In genomic region chr7:135946289-135947055, GRCh38 we compare ENCODE assay signal across 22 cellular contexts.
"Had no signal": no experiment of that assay in that cellular context is flagged by ENCODE, and none has a peak within 500 bp of the region (broad histone marks: within the 10 kb centered on the region; RNA-seq: fewer than 3 reads in every experiment).

No MANE protein-coding gene starts in this region.

- H3K4me3 Mint-ChIP-seq: activated naive CD4-positive, alpha-beta T cell treated with anti-CD3 and anti-CD28 coated beads, Interleukin-2, amount 10 ng/mL, durations not matched to agents 7 days and 5 days; activated naive CD8-positive, alpha-beta T cell treated with anti-CD3 and anti-CD28 coated beads for 36 hours; IgD-negative memory B cell had no signal

- H3K27ac Mint-ChIP-seq: activated naive CD4-positive, alpha-beta T cell treated with anti-CD3 and anti-CD28 coated beads, Interleukin-2, amount 10 ng/mL, durations not matched to agents 7 days and 5 days; activated naive CD8-positive, alpha-beta T cell treated with anti-CD3 and anti-CD28 coated beads for 36 hours; activated T-helper 2 cell treated with anti-CD3 and anti-CD28 coated beads, Interferon-gamma antibody, Interleukin-2, Interleukin-4, amounts not matched to agents 10 μg/mL and 5 μg/mL and 100 μg/mL, durations not matched to agents 14 hours and 24 hours and 36 hours; IgD-negative memory B cell had no signal

- H3K9me3 Mint-ChIP-seq: activated naive CD4-positive, alpha-beta T cell treated with anti-CD3 and anti-CD28 coated beads, Interleukin-2, amount 10 ng/mL, durations not matched to agents 7 days and 5 days; activated naive CD8-positive, alpha-beta T cell treated with anti-CD3 and anti-CD28 coated beads for 36 hours; activated T-helper 2 cell treated with anti-CD3 and anti-CD28 coated beads, Interferon-gamma antibody, Interleukin-2, Interleukin-4, amounts not matched to agents 10 μg/mL and 5 μg/mL and 100 μg/mL, durations not matched to agents 14 hours and 24 hours and 36 hours; IgD-negative memory B cell had no signal

- H3K27ac ChIP-seq: brain microvascular endothelial cell, KMS-11 had no signal

- ATAC-seq: activated CD4-positive, CD25-positive, alpha-beta regulatory T cell treated with anti-CD3 and anti-CD28 coated beads, Interleukin-2, amount 50 U/mL, for 24 hours had no signal

- H3K9ac ChIP-seq: KMS-11 had no signal

- H3K9me3 ChIP-seq: MG63 had no signal

- DNase-seq: activated CD4-positive, alpha-beta T cell treated with anti-CD3 and anti-CD28 coated beads for 48 hours; activated CD4-positive, alpha-beta T cell treated with anti-CD3 and anti-CD28 coated beads, Interleukin-2, amount 50 U/mL, for 48 hours; activated CD8-positive, alpha-beta memory T cell treated with anti-CD3 and anti-CD28 coated beads for 24 hours; activated gamma-delta T cell treated with Interleukin-2 at 50 U/mL for 16 hours; activated naive CD4-positive, alpha-beta T cell treated with anti-CD3 and anti-CD28 coated beads, Interleukin-2, amount 10 ng/mL, durations not matched to agents 7 days and 5 days; activated naive CD8-positive, alpha-beta T cell treated with anti-CD3 and anti-CD28 coated beads for 36 hours; activated T-cell treated with anti-CD3 and anti-CD28 coated beads, Interleukin-2, amount 50 U/mL, for 48 hours; brain microvascular endothelial cell; MG63; NCI-H1105; NCI-H1436; NCI-H187 treated with DMSO at 0.1 percent for 48 hours; NCI-H2081 treated with DMSO at 0.1 percent for 48 hours; NCI-H446; NCI-H524; SIG-M5; T-helper 2 cell; T1000 had no signal

- H3K4me3 ChIP-seq: MG63 had no signal

- H3K27me3 ChIP-seq: brain microvascular endothelial cell, MG63 had no signal

- H3K27me3 Mint-ChIP-seq: activated naive CD4-positive, alpha-beta T cell treated with anti-CD3 and anti-CD28 coated beads, Interleukin-2, amount 10 ng/mL, durations not matched to agents 7 days and 5 days; activated naive CD8-positive, alpha-beta T cell treated with anti-CD3 and anti-CD28 coated beads for 36 hours; IgD-negative memory B cell had no signal

- H3K4me2 ChIP-seq: KMS-11 had no signal
